ENCODE assay signal across 19 cellular contexts in the genomic region with DNA sequence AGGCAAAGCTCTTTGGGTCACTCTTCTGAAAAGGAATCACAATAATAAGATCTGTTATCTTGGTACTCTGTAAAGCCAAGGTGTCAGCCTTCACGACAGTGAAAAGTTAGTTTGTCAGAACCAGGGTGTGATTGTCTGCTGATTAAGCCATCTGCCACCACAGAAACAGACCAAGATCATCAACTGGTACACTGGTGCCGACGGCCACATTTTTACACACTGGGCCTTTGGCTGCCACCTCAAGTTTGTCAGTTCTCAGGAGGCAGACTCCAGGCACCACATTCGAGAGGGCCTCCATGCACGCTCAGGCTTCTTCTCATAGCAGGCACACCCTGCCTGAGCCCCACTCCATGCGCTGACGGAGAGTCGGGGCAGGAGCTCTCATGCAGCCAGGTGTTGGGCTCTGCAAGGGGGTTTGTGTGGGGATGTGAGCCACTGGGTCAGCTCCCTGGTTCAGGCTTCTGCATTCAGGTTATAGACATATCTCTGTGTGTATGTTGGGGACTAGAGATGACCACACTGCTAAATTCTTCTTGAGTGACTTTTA.
DNase-seq lines count a peak whose midpoint lies in the region; ATAC-seq lines count a peak whose summit lies in the region.
"Had no signal": no experiment of that assay in that cellular context is flagged by ENCODE, and none has a peak within 500 bp of the region (broad histone marks: within the 10 kb centered on the region; RNA-seq: fewer than 3 reads in every experiment).

No MANE protein-coding gene starts in this region.

- H3K9ac ChIP-seq in mesendoderm (ENCODE audit: low read length), result no peak overlapping the region

- no peak overlapping the region for H2BK15ac ChIP-seq in mesendoderm (replicated peaks; ENCODE audit: low read depth)

- no peak overlapping the region for H2BK120ac ChIP-seq in mesendoderm (ENCODE audit: low read depth, low read length)

- H3K56ac ChIP-seq in mesendoderm (ENCODE audit: low read length), result no peak overlapping the region

- no peak overlapping the region for H2BK5ac ChIP-seq in mesendoderm (ENCODE audit: low read length)

- H3K23ac ChIP-seq in mesendoderm (ENCODE audit: low read length), result no peak overlapping the region

- H4K8ac ChIP-seq in mesendoderm (ENCODE audit: low read depth, low read length), result no peak overlapping the region

- H2AK5ac ChIP-seq in mesendoderm (ENCODE audit: low read length), result no peak overlapping the region

- WGBS in mesendoderm (ENCODE audit: extremely low coverage, insufficient coverage, low lambda C conversion rate), result no CpG with 5 or more reads among the region's 8 CpGs

- H3K36me3 Mint-ChIP-seq in activated naive CD4-positive, alpha-beta T cell treated with anti-CD3 and anti-CD28 coated beads, Interleukin-2, amount 50 U/mL, for 24 hours, result peaks cover 21% of the 10 kb centered on the region
- peaks cover 88% of the 10 kb centered on the region for H3K36me3 Mint-ChIP-seq in activated T-helper 17 cell treated with anti-CD3 and anti-CD28 coated beads, Interleukin-2, amount 50 U/mL, for 72 hours (ENCODE audit: low read depth)
- H3K36me3 Mint-ChIP-seq in stimulated activated naive B cell treated with anti-CD40 and anti-IgM and Interleukin-4, amounts not matched to agents 10 μg/mL and 1 μg/mL and 100 μg/mL, for 72 hours, result peaks cover 56 to 62% of the 10 kb centered on the region in 2 donors

- DNase-seq in activated naive CD4-positive, alpha-beta T cell treated with anti-CD3 and anti-CD28 coated beads, Interleukin-2, amount 50 U/mL, for 16 hours, result no peak
- DNase-seq in mesendoderm, result peak; percentile 44
- no peak for DNase-seq in stimulated activated naive B cell treated with anti-CD40 and anti-IgM and Interleukin-4, amounts not matched to agents 10 μg/mL and 1 μg/mL and 100 μg/mL, for 72 hours
- no peak for DNase-seq in left cardiac atrium
- DNase-seq in NCI-H2107 treated with DMSO at 0.1 percent for 48 hours (lab: John Stamatoyannopoulos, UW; ENCODE audit: unreplicated experiment), result no peak
- DNase-seq: 8988T, BE2C, DMS79 treated with DMSO at 0.1 percent for 48 hours, NCI-H1092 treated with DMSO at 0.1 percent for 48 hours, NCI-H146, NCI-H2029 treated with DMSO at 0.1 percent for 48 hours, NCI-H2171 treated with DMSO at 0.1 percent for 48 hours, NCI-H446 treated with DMSO at 0.1 percent for 48 hours, Peyer's patch had no signal

- no peak overlapping the region for H3K4me2 ChIP-seq in mesendoderm (ENCODE audit: low read length)

- H3K4me3 Mint-ChIP-seq in activated naive CD4-positive, alpha-beta T cell treated with anti-CD3 and anti-CD28 coated beads, Interleukin-2, amount 50 U/mL, for 24 hours, result no peak overlapping the region
- no peak overlapping the region for H3K4me3 Mint-ChIP-seq in activated T-helper 17 cell treated with anti-CD3 and anti-CD28 coated beads, Interleukin-2, amount 50 U/mL, for 72 hours
- no peak overlapping the region for H3K4me3 Mint-ChIP-seq in stimulated activated naive B cell treated with anti-CD40 and anti-IgM and Interleukin-4, amounts not matched to agents 10 μg/mL and 1 μg/mL and 100 μg/mL, for 72 hours

- H3K4me1 Mint-ChIP-seq in activated naive CD4-positive, alpha-beta T cell treated with anti-CD3 and anti-CD28 coated beads, Interleukin-2, amount 50 U/mL, for 24 hours, result peaks cover 38% of the 10 kb centered on the region
- H3K4me1 Mint-ChIP-seq in activated T-helper 17 cell treated with anti-CD3 and anti-CD28 coated beads, Interleukin-2, amount 50 U/mL, for 72 hours, result peaks cover 21% of the 10 kb centered on the region
- H3K4me1 Mint-ChIP-seq in stimulated activated naive B cell treated with anti-CD40 and anti-IgM and Interleukin-4, amounts not matched to agents 10 μg/mL and 1 μg/mL and 100 μg/mL, for 72 hours, result peaks cover 24 to 46% of the 10 kb centered on the region in 2 donors

- H3K9me3 Mint-ChIP-seq in activated naive CD4-positive, alpha-beta T cell treated with anti-CD3 and anti-CD28 coated beads, Interleukin-2, amount 50 U/mL, for 24 hours, result no peaks in the 10 kb centered on the region
- H3K9me3 Mint-ChIP-seq in activated T-helper 17 cell treated with anti-CD3 and anti-CD28 coated beads, Interleukin-2, amount 50 U/mL, for 72 hours, result no peaks in the 10 kb centered on the region
- no peaks in the 10 kb centered on the region for H3K9me3 Mint-ChIP-seq in stimulated activated naive B cell treated with anti-CD40 and anti-IgM and Interleukin-4, amounts not matched to agents 10 μg/mL and 1 μg/mL and 100 μg/mL, for 72 hours

- no peak for ATAC-seq in activated T-helper 17 cell treated with anti-CD3 and anti-CD28 coated beads, Interleukin-2, amount 50 U/mL, for 72 hours (replicated peaks)
- no peak for ATAC-seq in stimulated activated naive B cell treated with anti-CD40 and anti-IgM and Interleukin-4, amounts not matched to agents 10 μg/mL and 1 μg/mL and 100 μg/mL, for 72 hours (replicated peaks)
- no peak for ATAC-seq in HG03139 (IDR thresholded peaks at IDR 0.05; ENCODE audit: unreplicated experiment)
- no peak for ATAC-seq in left cardiac atrium
- ATAC-seq: HCT116, K562 had no signal

- no peaks in the 10 kb centered on the region for H3K27me3 Mint-ChIP-seq in activated naive CD4-positive, alpha-beta T cell treated with anti-CD3 and anti-CD28 coated beads, Interleukin-2, amount 50 U/mL, for 24 hours
- H3K27me3 Mint-ChIP-seq in activated T-helper 17 cell treated with anti-CD3 and anti-CD28 coated beads, Interleukin-2, amount 50 U/mL, for 72 hours, result no peaks in the 10 kb centered on the region
- no peaks in the 10 kb centered on the region for H3K27me3 Mint-ChIP-seq in stimulated activated naive B cell treated with anti-CD40 and anti-IgM and Interleukin-4, amounts not matched to agents 10 μg/mL and 1 μg/mL and 100 μg/mL, for 72 hours

- intact Hi-C loops in left cardiac atrium (cut with DNase I), result no loop called here

- no peaks in the 10 kb centered on the region for H3K36me3 ChIP-seq in mesendoderm (ENCODE audit: control insufficient read depth, insufficient read depth, low read length)
- H3K36me3 ChIP-seq: BE2C, Peyer's patch had no signal

- H3K18ac ChIP-seq in mesendoderm (ENCODE audit: low read length), result no peak overlapping the region

- no peaks in the 10 kb centered on the region for H3K27me3 ChIP-seq in mesendoderm (ENCODE audit: insufficient read depth, low read length, poor library complexity)
- H3K27me3 ChIP-seq: BE2C, Peyer's patch had no signal

- H3K79me1 ChIP-seq in mesendoderm (ENCODE audit: low read length), result no peaks in the 10 kb centered on the region

- no peaks in the 10 kb centered on the region for H3K79me2 ChIP-seq in mesendoderm (ENCODE audit: control insufficient read depth, insufficient read depth, low read length)

- peak overlapping the region; percentile 30 for H3K27ac Mint-ChIP-seq in activated naive CD4-positive, alpha-beta T cell treated with anti-CD3 and anti-CD28 coated beads, Interleukin-2, amount 50 U/mL, for 24 hours
- peak overlapping the region; percentile 64 for H3K27ac Mint-ChIP-seq in activated T-helper 17 cell treated with anti-CD3 and anti-CD28 coated beads, Interleukin-2, amount 50 U/mL, for 72 hours
- H3K27ac Mint-ChIP-seq in stimulated activated naive B cell treated with anti-CD40 and anti-IgM and Interleukin-4, amounts not matched to agents 10 μg/mL and 1 μg/mL and 100 μg/mL, for 72 hours, result peak overlapping the region; percentile 21

- H3K4ac ChIP-seq in mesendoderm (ENCODE audit: low read depth, low read length), result no peak overlapping the region

- no peak overlapping the region for H3K27ac ChIP-seq in mesendoderm (ENCODE audit: low read depth, low read length)
- H3K27ac ChIP-seq: Peyer's patch had no signal

- H4K5ac ChIP-seq in mesendoderm (ENCODE audit: low read length), result no peak overlapping the region

- no peak overlapping the region for H3K4me3 ChIP-seq in mesendoderm (ENCODE audit: low read length)
- H3K4me3 ChIP-seq: K562, Peyer's patch had no signal

- H3K4me1 ChIP-seq in mesendoderm (ENCODE audit: control insufficient read depth, low read depth, low read length), result no peaks in the 10 kb centered on the region
- H3K4me1 ChIP-seq: Peyer's patch had no signal
